In the genomic region with DNA sequence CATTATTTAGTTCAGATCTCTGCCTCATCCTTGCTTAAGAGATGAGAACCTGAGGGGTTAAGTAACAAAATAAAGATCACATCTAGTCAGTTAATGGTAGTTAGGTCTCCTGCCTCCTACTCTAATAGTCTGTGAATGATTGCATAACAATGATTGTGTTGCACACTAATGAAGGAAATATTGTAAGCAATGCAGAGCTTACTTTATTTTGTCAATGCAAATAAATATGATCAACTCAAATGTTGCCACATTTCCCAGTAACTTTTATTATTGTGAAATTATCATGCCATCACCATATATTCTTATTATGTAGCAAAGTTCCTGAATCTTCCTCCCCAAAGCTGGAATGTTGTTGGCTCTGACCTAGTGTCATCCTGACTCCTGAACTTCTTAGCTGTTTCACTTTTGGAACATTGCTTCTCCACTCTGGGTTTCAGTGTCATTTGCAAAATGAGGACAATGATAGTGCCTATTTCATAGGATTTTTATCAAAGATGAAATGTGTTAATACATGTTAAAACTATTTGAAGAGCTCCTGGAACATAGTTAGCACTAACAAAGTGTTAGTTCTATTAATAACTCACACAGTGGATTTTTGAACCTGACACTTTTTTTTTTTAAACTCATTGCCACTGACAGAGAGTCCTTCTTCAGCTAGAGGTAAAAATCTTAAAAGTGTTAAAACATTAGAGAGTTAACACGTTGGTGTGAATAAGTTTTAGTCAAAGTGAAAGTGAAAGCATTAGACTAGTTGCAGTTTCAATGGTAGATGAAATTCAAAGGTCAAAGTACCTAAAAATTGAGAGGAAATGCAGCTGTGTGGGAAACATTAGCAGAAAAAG, we compare ENCODE assay signal across 9 cellular contexts. TPM values are rescaled to one million over a fixed set of nuclear protein-coding genes. Genes with fewer than 3 reads are reported as not detected.
A peak's percentile ranks its signal among the peaks of the same experiment; 100 is the strongest.
DNase-seq lines count a peak whose midpoint lies in the region; ATAC-seq and TF ChIP-seq lines count a peak whose summit lies in the region.
"Had no signal": no experiment of that assay in that cellular context is flagged by ENCODE, and none has a peak within 500 bp of the region (broad histone marks: within the 10 kb centered on the region; RNA-seq: fewer than 3 reads in every experiment).

No MANE protein-coding gene starts in this region.

- no peaks in the 10 kb centered on the region for H3K27me3 ChIP-seq in MG63
- H3K27me3 ChIP-seq in uterus: no peaks in the 10 kb centered on the region
- H3K27me3 ChIP-seq: adrenal gland had no signal

- no peak for TF ChIP-seq POLR2A in uterus (IDR thresholded peaks at IDR 0.05)

- peaks cover 2% of the 10 kb centered on the region for H3K9me3 Mint-ChIP-seq in memory B cell

- DNase-seq in activated CD4-positive, CD25-positive, alpha-beta regulatory T cell (lab: John Stamatoyannopoulos, UW): no peak
- DNase-seq in H4 (ENCODE audit: low spot score): peak; percentile 22
- DNase-seq in MG63: no peak
- no peak for DNase-seq in memory B cell (ENCODE audit: low spot score in 2 of 2)
- DNase-seq in Kasumi-1 (lab: John Stamatoyannopoulos, UW): no peak
- DNase-seq in uterus: no peak
- DNase-seq in NCI-H2029 treated with DMSO at 0.1 percent for 48 hours (lab: John Stamatoyannopoulos, UW): no peak
- DNase-seq: adrenal gland had no signal

- ATAC-seq in activated CD4-positive, CD25-positive, alpha-beta regulatory T cell treated with anti-CD3 and anti-CD28 coated beads, Interleukin-2, amount 50 U/mL, for 24 hours: peak; percentile 63 to 69
- peak; percentile 29 for ATAC-seq in memory B cell (ENCODE audit: low read depth)

- H3K36me3 ChIP-seq in MG63 (no peaks in the 10 kb centered on the region), uterus (no peaks in the 10 kb centered on the region)
- H3K36me3 ChIP-seq: adrenal gland had no signal

- no peaks in the 10 kb centered on the region for H3K36me3 Mint-ChIP-seq in memory B cell

- peaks cover 2% of the 10 kb centered on the region for H3K27me3 Mint-ChIP-seq in memory B cell

- no peaks in the 10 kb centered on the region; the same call in 1 of the 2 replicates for H3K9me3 ChIP-seq in MG63
- no peaks in the 10 kb centered on the region for H3K9me3 ChIP-seq in uterus
- H3K9me3 ChIP-seq: adrenal gland had no signal

- no peak overlapping the region for H3K4me3 Mint-ChIP-seq in memory B cell

- TF ChIP-seq CTCF in uterus (IDR thresholded peaks at IDR 0.05): no peak

- no peak overlapping the region for H3K27ac ChIP-seq in uterus
- H3K27ac ChIP-seq: adrenal gland had no signal

- H3K4me3 ChIP-seq in MG63 (peak overlapping the region; percentile 17), uterus (no peak overlapping the region)
- H3K4me3 ChIP-seq: adrenal gland had no signal

- H3K4me1 Mint-ChIP-seq in memory B cell: peaks cover 2% of the 10 kb centered on the region

- H3K4me1 ChIP-seq in uterus: no peaks in the 10 kb centered on the region
- H3K4me1 ChIP-seq: adrenal gland had no signal

- peak overlapping the region; percentile 28 for H3K27ac Mint-ChIP-seq in memory B cell

- intact Hi-C loops in uterus (cut with DNase I; ENCODE audit: low total_unique reads): no loop called here

RNA-seq across cellular contexts. Expression of gene GABRA4, which starts 17.2 kb away (rescaled TPM):
- not detected in 2 replicates for total RNA-seq in H4 (2014; rRNA removed; shearing (Covaris generic))
- not detected in 2 replicates for total RNA-seq in MG63 (2014; rRNA removed; shearing (Covaris generic); ENCODE audit: low replicate concordance)
- total RNA-seq in uterus: under 1 TPM in 1 of 4 donors, not detected in 3; 0.35 TPM

RNA-seq across cellular contexts. Expression of gene GABRB1, which starts 20.8 kb away (rescaled TPM):
- 0.04 TPM in 1 of 2 replicates, not detected in the other for total RNA-seq in H4 (2014; rRNA removed; shearing (Covaris generic))
- total RNA-seq in MG63 (2014; rRNA removed; shearing (Covaris generic); ENCODE audit: low replicate concordance): 0.59 TPM in 1 of 2 replicates, not detected in the other
- total RNA-seq in uterus: 1 to 10 TPM in 2 of 4 donors, not detected in 2; 1.2 to 1.5 TPM
